Comparison of ENCODE assay signal across 1 cellular context in the genomic region with DNA sequence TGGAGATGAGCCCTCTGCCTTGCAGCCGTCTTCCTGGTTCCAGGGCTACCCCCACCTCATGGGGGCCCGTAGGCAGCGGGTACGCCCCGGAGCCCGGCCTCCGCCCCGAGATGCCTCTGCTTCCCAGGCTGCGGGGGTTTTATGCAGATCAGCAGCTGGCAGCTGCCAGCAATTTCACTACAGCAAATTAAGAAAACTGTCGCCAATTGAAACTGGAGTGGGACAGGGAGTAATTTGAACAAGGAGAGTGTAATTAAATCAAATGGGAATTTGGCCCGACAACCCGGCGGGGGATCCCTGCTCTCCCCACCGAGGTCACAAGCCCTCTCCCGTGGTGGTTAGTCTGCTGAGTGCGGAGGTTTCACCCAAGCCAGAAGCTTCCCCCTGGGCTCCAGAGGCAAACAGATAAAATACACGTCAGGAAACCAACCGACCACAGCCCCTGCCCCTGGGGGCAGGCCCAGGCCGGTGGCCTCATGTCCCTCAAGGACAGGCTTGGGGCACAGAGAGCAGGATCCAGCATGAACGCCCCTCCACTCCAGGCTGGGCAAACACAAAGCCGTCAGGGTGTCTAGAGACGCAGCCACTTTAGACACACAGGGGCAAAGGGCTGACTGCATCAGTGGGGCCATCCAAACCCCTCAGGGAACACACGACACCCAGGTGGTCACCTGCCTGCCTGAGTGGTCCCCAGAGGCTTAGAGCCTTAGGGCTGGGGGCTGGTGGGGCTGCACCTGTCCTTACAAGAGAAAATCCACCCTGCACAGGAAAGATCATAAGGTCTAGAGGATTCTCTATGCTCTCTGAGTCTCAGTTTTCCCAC.
TF ChIP-seq lines count a peak whose summit lies in the region.

No MANE protein-coding gene starts in this region.

TF ChIP-seq in HepG2, 621 proteins besides CTCF, POLR2A, EP300 and RAD21 (continues in another document):
- TF ChIP-seq AHDC1 (CRISPR knock-in tag; IDR thresholded peaks at IDR 0.05; ENCODE audit: borderline replicate concordance) (no peak), KDM1A (CRISPR knock-in tag; IDR thresholded peaks at IDR 0.05) (no peak), ZNF382 (CRISPR knock-in tag; IDR thresholded peaks at IDR 0.05; ENCODE audit: borderline replicate concordance) (no peak), DR1 (CRISPR knock-in tag; IDR thresholded peaks at IDR 0.05) (no peak; the same call in 1 of the 2 replicates), FOXK1 (CRISPR knock-in tag; IDR thresholded peaks at IDR 0.05; ENCODE audit: borderline replicate concordance, low read depth) (peak; percentile 3; the same call in 1 of the 2 replicates), TOE1 (CRISPR knock-in tag; IDR thresholded peaks at IDR 0.05) (no peak), ZZZ3 (CRISPR knock-in tag; IDR thresholded peaks at IDR 0.05; ENCODE audit: borderline replicate concordance) (no peak), AGO1 (IDR thresholded peaks at IDR 0.05; ENCODE audit: low read depth, low read length, poor library complexity, severe bottlenecking) (no peak), ZNF260 (CRISPR knock-in tag; IDR thresholded peaks at IDR 0.05; ENCODE audit: borderline replicate concordance, low read depth) (0 out of 2 replicates have a peak, but pooled peaks have one; percentile 60), ZNF772 (CRISPR knock-in tag; IDR thresholded peaks at IDR 0.05) (no peak; the same call in 1 of the 2 replicates), KDM6A (CRISPR knock-in tag; IDR thresholded peaks at IDR 0.05; ENCODE audit: low read depth) (no peak; the same call in 1 of the 2 replicates), ERF (CRISPR knock-in tag; IDR thresholded peaks at IDR 0.05) (no peak), SMARCE1 (IDR thresholded peaks at IDR 0.05; ENCODE audit: borderline replicate concordance) (no peak), NR2F6 (IDR thresholded peaks at IDR 0.05) (0 out of 2 replicates have a peak, but pooled peaks have one; percentile 58), NR2F6 (CRISPR knock-in tag; IDR thresholded peaks at IDR 0.05) (peak; percentile 80), SATB2 (CRISPR knock-in tag; IDR thresholded peaks at IDR 0.05) (no peak), POLR2AphosphoS2 (IDR thresholded peaks at IDR 0.05; ENCODE audit: low read depth, low read length) (no peak), ZNF572 (CRISPR knock-in tag; IDR thresholded peaks at IDR 0.05) (peak; percentile 22; the same call in 1 of the 2 replicates), HNF4G (IDR thresholded peaks at IDR 0.05; ENCODE audit: borderline replicate concordance, low read depth, low read length) (peak; percentile 63), HNF4G (CRISPR knock-in tag; IDR thresholded peaks at IDR 0.05; ENCODE audit: borderline replicate concordance, low read depth) (0 out of 2 replicates have a peak, but pooled peaks have one; percentile 73), ZNF703 (CRISPR knock-in tag; IDR thresholded peaks at IDR 0.05; ENCODE audit: borderline replicate concordance) (no peak), CCAR2 (optimal IDR thresholded peaks at IDR 0.05; ENCODE audit: low read depth, low read length) (no peak), RBFOX2 (IDR thresholded peaks at IDR 0.05; ENCODE audit: low read depth, low read length) (0 out of 2 replicates have a peak, but pooled peaks have one; percentile 48), HMGXB4 (CRISPR knock-in tag; IDR thresholded peaks at IDR 0.05; ENCODE audit: borderline replicate concordance in 1 of 2, low read depth in 1 of 2) (peak in 1 of 2 experiments; percentile 41; a peak in 1 of 4 replicates), ISL2 (CRISPR knock-in tag; IDR thresholded peaks at IDR 0.05) (no peak), SIX1 (CRISPR knock-in tag; IDR thresholded peaks at IDR 0.05; ENCODE audit: borderline replicate concordance) (no peak), IRF9 (CRISPR knock-in tag; IDR thresholded peaks at IDR 0.05; ENCODE audit: borderline replicate concordance) (no peak), ZC3H4 (CRISPR knock-in tag; IDR thresholded peaks at IDR 0.05; ENCODE audit: borderline replicate concordance) (no peak), ZFP82 (CRISPR knock-in tag; IDR thresholded peaks at IDR 0.05; ENCODE audit: borderline replicate concordance) (no peak), RFX1 (IDR thresholded peaks at IDR 0.05) (no peak), ZNF567 (CRISPR knock-in tag; IDR thresholded peaks at IDR 0.05; ENCODE audit: borderline replicate concordance) (no peak), ZNF616 (CRISPR knock-in tag; IDR thresholded peaks at IDR 0.05; ENCODE audit: low read depth) (no peak), THYN1 (CRISPR knock-in tag; IDR thresholded peaks at IDR 0.05; ENCODE audit: borderline replicate concordance, low read depth) (no peak), TBP (CRISPR knock-in tag; IDR thresholded peaks at IDR 0.05) (no peak), MBNL3 (CRISPR knock-in tag; conservative IDR thresholded peaks at IDR 0.05) (no peak), ZNF607 (CRISPR knock-in tag; IDR thresholded peaks at IDR 0.05; ENCODE audit: borderline replicate concordance) (0 out of 2 replicates have a peak, but pooled peaks have one; percentile 21), ZNF605 (CRISPR knock-in tag; IDR thresholded peaks at IDR 0.05) (no peak), ZFX (CRISPR knock-in tag; IDR thresholded peaks at IDR 0.05; ENCODE audit: low read depth) (peak; percentile 73; the same call in 1 of the 2 replicates), POLR2AphosphoS5 (IDR thresholded peaks at IDR 0.05; ENCODE audit: low read depth, low read length) (peak; percentile 49), ZNF160 (CRISPR knock-in tag; IDR thresholded peaks at IDR 0.05) (no peak), ZNF720 (CRISPR knock-in tag; IDR thresholded peaks at IDR 0.05) (no peak), ZNF781 (CRISPR knock-in tag; IDR thresholded peaks at IDR 0.05; ENCODE audit: borderline replicate concordance, not compliant biosample characterization) (no peak), CBX1 (IDR thresholded peaks at IDR 0.05; ENCODE audit: low read depth) (no peak), ZNF232 (CRISPR knock-in tag; IDR thresholded peaks at IDR 0.05; ENCODE audit: borderline replicate concordance) (no peak; the same call in 1 of the 2 replicates), HDAC1 (CRISPR knock-in tag; IDR thresholded peaks at IDR 0.05) (no peak; the same call in 1 of the 2 replicates), ZBTB8A (CRISPR knock-in tag; IDR thresholded peaks at IDR 0.05; ENCODE audit: borderline replicate concordance, low read depth) (no peak)
- TF ChIP-seq, protein P1, sequence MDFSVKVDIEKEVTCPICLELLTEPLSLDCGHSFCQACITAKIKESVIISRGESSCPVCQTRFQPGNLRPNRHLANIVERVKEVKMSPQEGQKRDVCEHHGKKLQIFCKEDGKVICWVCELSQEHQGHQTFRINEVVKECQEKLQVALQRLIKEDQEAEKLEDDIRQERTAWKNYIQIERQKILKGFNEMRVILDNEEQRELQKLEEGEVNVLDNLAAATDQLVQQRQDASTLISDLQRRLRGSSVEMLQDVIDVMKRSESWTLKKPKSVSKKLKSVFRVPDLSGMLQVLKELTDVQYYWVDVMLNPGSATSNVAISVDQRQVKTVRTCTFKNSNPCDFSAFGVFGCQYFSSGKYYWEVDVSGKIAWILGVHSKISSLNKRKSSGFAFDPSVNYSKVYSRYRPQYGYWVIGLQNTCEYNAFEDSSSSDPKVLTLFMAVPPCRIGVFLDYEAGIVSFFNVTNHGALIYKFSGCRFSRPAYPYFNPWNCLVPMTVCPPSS (IDR thresholded peaks at IDR 0.05): no peak
- TF ChIP-seq, protein P2, sequence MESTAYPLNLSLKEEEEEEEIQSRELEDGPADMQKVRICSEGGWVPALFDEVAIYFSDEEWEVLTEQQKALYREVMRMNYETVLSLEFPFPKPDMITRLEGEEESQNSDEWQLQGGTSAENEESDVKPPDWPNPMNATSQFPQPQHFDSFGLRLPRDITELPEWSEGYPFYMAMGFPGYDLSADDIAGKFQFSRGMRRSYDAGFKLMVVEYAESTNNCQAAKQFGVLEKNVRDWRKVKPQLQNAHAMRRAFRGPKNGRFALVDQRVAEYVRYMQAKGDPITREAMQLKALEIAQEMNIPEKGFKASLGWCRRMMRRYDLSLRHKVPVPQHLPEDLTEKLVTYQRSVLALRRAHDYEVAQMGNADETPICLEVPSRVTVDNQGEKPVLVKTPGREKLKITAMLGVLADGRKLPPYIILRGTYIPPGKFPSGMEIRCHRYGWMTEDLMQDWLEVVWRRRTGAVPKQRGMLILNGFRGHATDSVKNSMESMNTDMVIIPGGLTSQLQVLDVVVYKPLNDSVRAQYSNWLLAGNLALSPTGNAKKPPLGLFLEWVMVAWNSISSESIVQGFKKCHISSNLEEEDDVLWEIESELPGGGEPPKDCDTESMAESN (CRISPR knock-in tag; conservative IDR thresholded peaks at IDR 0.05): no peak
- TF ChIP-seq, protein P3, sequence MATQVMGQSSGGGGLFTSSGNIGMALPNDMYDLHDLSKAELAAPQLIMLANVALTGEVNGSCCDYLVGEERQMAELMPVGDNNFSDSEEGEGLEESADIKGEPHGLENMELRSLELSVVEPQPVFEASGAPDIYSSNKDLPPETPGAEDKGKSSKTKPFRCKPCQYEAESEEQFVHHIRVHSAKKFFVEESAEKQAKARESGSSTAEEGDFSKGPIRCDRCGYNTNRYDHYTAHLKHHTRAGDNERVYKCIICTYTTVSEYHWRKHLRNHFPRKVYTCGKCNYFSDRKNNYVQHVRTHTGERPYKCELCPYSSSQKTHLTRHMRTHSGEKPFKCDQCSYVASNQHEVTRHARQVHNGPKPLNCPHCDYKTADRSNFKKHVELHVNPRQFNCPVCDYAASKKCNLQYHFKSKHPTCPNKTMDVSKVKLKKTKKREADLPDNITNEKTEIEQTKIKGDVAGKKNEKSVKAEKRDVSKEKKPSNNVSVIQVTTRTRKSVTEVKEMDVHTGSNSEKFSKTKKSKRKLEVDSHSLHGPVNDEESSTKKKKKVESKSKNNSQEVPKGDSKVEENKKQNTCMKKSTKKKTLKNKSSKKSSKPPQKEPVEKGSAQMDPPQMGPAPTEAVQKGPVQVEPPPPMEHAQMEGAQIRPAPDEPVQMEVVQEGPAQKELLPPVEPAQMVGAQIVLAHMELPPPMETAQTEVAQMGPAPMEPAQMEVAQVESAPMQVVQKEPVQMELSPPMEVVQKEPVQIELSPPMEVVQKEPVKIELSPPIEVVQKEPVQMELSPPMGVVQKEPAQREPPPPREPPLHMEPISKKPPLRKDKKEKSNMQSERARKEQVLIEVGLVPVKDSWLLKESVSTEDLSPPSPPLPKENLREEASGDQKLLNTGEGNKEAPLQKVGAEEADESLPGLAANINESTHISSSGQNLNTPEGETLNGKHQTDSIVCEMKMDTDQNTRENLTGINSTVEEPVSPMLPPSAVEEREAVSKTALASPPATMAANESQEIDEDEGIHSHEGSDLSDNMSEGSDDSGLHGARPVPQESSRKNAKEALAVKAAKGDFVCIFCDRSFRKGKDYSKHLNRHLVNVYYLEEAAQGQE (IDR thresholded peaks at IDR 0.05; ENCODE audit: borderline replicate concordance in 1 of 2, low read depth in 1 of 2, low read length in 2 of 2): no peak
- TF ChIP-seq, protein P4, sequence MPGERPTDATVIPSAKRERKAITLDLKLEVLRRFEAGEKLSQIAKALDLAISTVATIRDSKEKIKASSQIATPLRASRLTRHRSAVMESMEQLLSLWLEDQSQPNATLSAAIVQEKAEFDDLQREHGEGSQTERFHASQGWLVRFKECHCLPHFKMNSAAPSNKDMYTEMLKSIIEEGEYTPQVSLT (CRISPR knock-in tag; IDR thresholded peaks at IDR 0.05; ENCODE audit: borderline replicate concordance, low read depth): no peak
